In genomic region chr16:74296465-74297295, GRCh38 we compare ENCODE assay signal across 8 cellular contexts. TPM values are rescaled to one million over a fixed set of nuclear protein-coding genes. Genes with fewer than 3 reads are reported as not detected.
A peak's percentile ranks its signal among the peaks of the same experiment; 100 is the strongest.
DNase-seq lines count a peak whose midpoint lies in the region; ATAC-seq and TF ChIP-seq lines count a peak whose summit lies in the region.

Gene PSMD7 (plus strand): TSS chr16:74296814. CDS start chr16:74296915, 101 bp downstream.

- H3K36me3 ChIP-seq in prostate gland: no peaks in the 10 kb centered on the region

- intact Hi-C loops in left ventricle myocardium superior (cut with micrococcal nuclease) (no loop called here), prostate gland (cut with DNase I) (no loop called here)

- under 1% methylated on average over 70 of the region's 71 CpGs for WGBS in prostate gland

- DNase-seq in NCI-H1694 (lab: John Stamatoyannopoulos, UW) (peak; percentile 43), T-helper 2 cell (peak; percentile 76 to 94 (median 83)), left ventricle myocardium superior (peak; percentile 95), prostate gland (ENCODE audit: low spot score) (peak; percentile 85), ureter (ENCODE audit: low spot score) (peak; percentile 94)

- H3K27ac ChIP-seq in angular gyrus (ENCODE audit: low read depth, low read length) (peak within 1 kb of the TSS; percentile 94), prostate gland (peak within 1 kb of the TSS; percentile 95 to 96)

- no peaks in the 10 kb centered on the region for H3K9me3 ChIP-seq in prostate gland

- H3K4me1 ChIP-seq in prostate gland (replicated peaks): peaks cover 12% of the 10 kb centered on the region

- TF ChIP-seq CTCF in prostate gland (IDR thresholded peaks at IDR 0.05): peak in 1 of 4 experiments; percentile 9

- peak; percentile 67 for TF ChIP-seq POLR2A in prostate gland (IDR thresholded peaks at IDR 0.05)

- ATAC-seq in GM18499 (IDR thresholded peaks at IDR 0.05; ENCODE audit: insufficient read depth, unreplicated experiment) (peak; percentile 87), HG02885 (IDR thresholded peaks at IDR 0.05; ENCODE audit: poor library complexity, unreplicated experiment) (peak; percentile 96), left ventricle myocardium superior (peak; percentile 98)

- H3K4me3 ChIP-seq in prostate gland: peak within 1 kb of the TSS; percentile 78 to 91

- no peaks in the 10 kb centered on the region for H3K27me3 ChIP-seq in prostate gland (replicated peaks; ENCODE audit: insufficient read depth)

RNA-seq across cellular contexts. Expression of gene PSMD7, which starts in this region (rescaled TPM):
- 129 TPM for total RNA-seq in left ventricle myocardium superior
- total RNA-seq in prostate gland: 10 to 100 TPM; 54.1 to 78.0 TPM
- total RNA-seq in ureter: 83.3 TPM

Comparison
In these comparisons a context has a peak if more than half of its experiments do, and no peak if none do; other contexts are left out.
1. Peak in every context shown above with its lines: DNase-seq, ATAC-seq, H3K4me3 ChIP-seq and H3K27ac ChIP-seq.
2. DNase-seq: peak in every context shown above with its lines; median percentile 95 in left ventricle myocardium superior; 94 in ureter; 85 in prostate gland; 83 in T-helper 2 cell; 43 in NCI-H1694.